27 cellular contexts compared by ENCODE assay signal in genomic region chr15:90911906-90912769, GRCh38.
"Had no signal": no experiment of that assay in that cellular context is flagged by ENCODE, and none has a peak within 500 bp of the region (broad histone marks: within the 10 kb centered on the region; RNA-seq: fewer than 3 reads in every experiment).

No MANE protein-coding gene starts in this region.

- H3K4me1 ChIP-seq: ascending aorta, SJSA1 had no signal

- H3K4me3 ChIP-seq: ascending aorta, body of pancreas, SJSA1 had no signal

- H3K36me3 Mint-ChIP-seq: WTC11 had no signal

- H3K27ac Mint-ChIP-seq: activated CD8-positive, alpha-beta memory T cell treated with anti-CD3 and anti-CD28 coated beads, Interleukin-2, amount 10 ng/mL, durations not matched to agents 7 days and 5 days; activated naive CD8-positive, alpha-beta T cell treated with anti-CD3 and anti-CD28 coated beads, Interleukin-2, amount 50 U/mL, for 24 hours; activated T-cell treated with anti-CD3 and anti-CD28 coated beads, Interleukin-2, amount 50 U/mL, for 24 hours; WTC11 had no signal

- H3K4me3 Mint-ChIP-seq: activated CD8-positive, alpha-beta memory T cell treated with anti-CD3 and anti-CD28 coated beads, Interleukin-2, amount 10 ng/mL, durations not matched to agents 7 days and 5 days; activated naive CD8-positive, alpha-beta T cell treated with anti-CD3 and anti-CD28 coated beads, Interleukin-2, amount 50 U/mL, for 24 hours; activated T-cell treated with anti-CD3 and anti-CD28 coated beads, Interleukin-2, amount 50 U/mL, for 24 hours; activated T-helper 1 cell treated with anti-CD3 and anti-CD28 coated beads, Interleukin-12 subunit alpha, Interleukin-12 subunit beta, Interleukin-2, Interleukin-4 antibody, amounts not matched to agents 30 ng/mL and 10 ng/mL and 1 ng/mL, durations not matched to agents 14 hours and 24 hours and 36 hours; T-helper 17 cell; WTC11 had no signal

- H3K4me1 Mint-ChIP-seq: activated CD8-positive, alpha-beta memory T cell treated with anti-CD3 and anti-CD28 coated beads, Interleukin-2, amount 10 ng/mL, durations not matched to agents 7 days and 5 days; activated naive CD8-positive, alpha-beta T cell treated with anti-CD3 and anti-CD28 coated beads, Interleukin-2, amount 50 U/mL, for 24 hours; WTC11 had no signal

- H3K27me3 ChIP-seq: ascending aorta, body of pancreas, SJSA1 had no signal

- H3K9me3 ChIP-seq: ascending aorta, body of pancreas, SJSA1 had no signal

- H3K9ac ChIP-seq: KMS-11 had no signal

- H3K9me3 Mint-ChIP-seq: activated naive CD4-positive, alpha-beta T cell treated with anti-CD3 and anti-CD28 coated beads, Interleukin-2, amount 50 U/mL, for 72 hours; activated naive CD8-positive, alpha-beta T cell treated with anti-CD3 and anti-CD28 coated beads, Interleukin-2, amount 50 U/mL, for 24 hours; activated T-cell treated with anti-CD3 and anti-CD28 coated beads, Interleukin-2, amount 50 U/mL, for 24 hours; activated T-helper 1 cell treated with anti-CD3 and anti-CD28 coated beads, Interleukin-12 subunit alpha, Interleukin-12 subunit beta, Interleukin-2, Interleukin-4 antibody, amounts not matched to agents 30 ng/mL and 10 ng/mL and 1 ng/mL, durations not matched to agents 14 hours and 24 hours and 36 hours; WTC11 had no signal

- DNase-seq: activated CD4-positive, alpha-beta T cell treated with anti-CD3 and anti-CD28 coated beads for 48 hours; activated CD4-positive, alpha-beta T cell treated with anti-CD3 and anti-CD28 coated beads, Interleukin-2, amount 50 U/mL, for 4 hours; activated CD4-positive, CD25-positive, alpha-beta regulatory T cell treated with anti-CD3 and anti-CD28 coated beads, Interleukin-2, amount 50 U/mL, for 72 hours; activated CD8-positive, alpha-beta memory T cell treated with anti-CD3 and anti-CD28 coated beads, Interleukin-2, amount 10 ng/mL, durations not matched to agents 7 days and 5 days; activated effector memory CD4-positive, alpha-beta T cell treated with Interleukin-2 at 50 U/mL for 16 hours; activated naive CD4-positive, alpha-beta T cell; activated naive CD8-positive, alpha-beta T cell treated with anti-CD3 and anti-CD28 coated beads, Interleukin-2, amount 50 U/mL, for 24 hours; activated T-cell treated with anti-CD3 and anti-CD28 coated beads, Interleukin-2, amount 50 U/mL, for 24 hours; amniotic stem cell; body of pancreas; central memory CD4-positive, alpha-beta T cell; NCI-H1092; NCI-H1417; NCI-H1930; NCI-H345; NCI-H510A; NCI-H526 treated with DMSO at 0.1 percent for 48 hours; NCI-H82; T-helper 17 cell; T-helper 9 cell had no signal

- H3K27me3 Mint-ChIP-seq: activated CD8-positive, alpha-beta memory T cell treated with anti-CD3 and anti-CD28 coated beads, Interleukin-2, amount 10 ng/mL, durations not matched to agents 7 days and 5 days; activated naive CD8-positive, alpha-beta T cell treated with anti-CD3 and anti-CD28 coated beads, Interleukin-2, amount 50 U/mL, for 24 hours; activated T-cell treated with anti-CD3 and anti-CD28 coated beads, Interleukin-2, amount 50 U/mL, for 24 hours; T-helper 17 cell had no signal

- ATAC-seq: activated CD8-positive, alpha-beta memory T cell treated with anti-CD3 and anti-CD28 coated beads, Interleukin-2, amount 10 ng/mL, durations not matched to agents 7 days and 5 days; activated naive CD4-positive, alpha-beta T cell treated with anti-CD3 and anti-CD28 coated beads, Interleukin-2, amount 50 U/mL, for 72 hours; activated naive CD8-positive, alpha-beta T cell treated with anti-CD3 and anti-CD28 coated beads, Interleukin-2, amount 50 U/mL, for 24 hours; body of pancreas; Right ventricle myocardium inferior; T-helper 17 cell; WTC11 had no signal

- H3K4me2 ChIP-seq: KMS-11 had no signal

- H3K27ac ChIP-seq: ascending aorta, body of pancreas, KMS-11, SJSA1 had no signal
